In genomic region chr10:43854042-43854441, GRCh38 we compare ENCODE assay signal across 1 cellular context.
TF ChIP-seq lines count a peak whose summit lies in the region.

No MANE protein-coding gene starts in this region.

TF ChIP-seq in IMR-90, 13 proteins besides CTCF, POLR2A, EP300 and RAD21:
- TF ChIP-seq RFX5 (IDR thresholded peaks at IDR 0.05; ENCODE audit: low read depth, low read length): no peak
- TF ChIP-seq, protein P1, sequence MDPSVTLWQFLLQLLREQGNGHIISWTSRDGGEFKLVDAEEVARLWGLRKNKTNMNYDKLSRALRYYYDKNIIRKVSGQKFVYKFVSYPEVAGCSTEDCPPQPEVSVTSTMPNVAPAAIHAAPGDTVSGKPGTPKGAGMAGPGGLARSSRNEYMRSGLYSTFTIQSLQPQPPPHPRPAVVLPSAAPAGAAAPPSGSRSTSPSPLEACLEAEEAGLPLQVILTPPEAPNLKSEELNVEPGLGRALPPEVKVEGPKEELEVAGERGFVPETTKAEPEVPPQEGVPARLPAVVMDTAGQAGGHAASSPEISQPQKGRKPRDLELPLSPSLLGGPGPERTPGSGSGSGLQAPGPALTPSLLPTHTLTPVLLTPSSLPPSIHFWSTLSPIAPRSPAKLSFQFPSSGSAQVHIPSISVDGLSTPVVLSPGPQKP (IDR thresholded peaks at IDR 0.05; ENCODE audit: borderline replicate concordance, low read depth, low read length): no peak
- no peak for TF ChIP-seq CEBPB (IDR thresholded peaks at IDR 0.05; ENCODE audit: low read depth, low read length)
- TF ChIP-seq, protein P2, sequence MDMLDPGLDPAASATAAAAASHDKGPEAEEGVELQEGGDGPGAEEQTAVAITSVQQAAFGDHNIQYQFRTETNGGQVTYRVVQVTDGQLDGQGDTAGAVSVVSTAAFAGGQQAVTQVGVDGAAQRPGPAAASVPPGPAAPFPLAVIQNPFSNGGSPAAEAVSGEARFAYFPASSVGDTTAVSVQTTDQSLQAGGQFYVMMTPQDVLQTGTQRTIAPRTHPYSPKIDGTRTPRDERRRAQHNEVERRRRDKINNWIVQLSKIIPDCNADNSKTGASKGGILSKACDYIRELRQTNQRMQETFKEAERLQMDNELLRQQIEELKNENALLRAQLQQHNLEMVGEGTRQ (IDR thresholded peaks at IDR 0.05; ENCODE audit: low read depth, low read length): no peak
- TF ChIP-seq CHD1 (IDR thresholded peaks at IDR 0.05; ENCODE audit: low read depth, low read length): no peak
- TF ChIP-seq RCOR1 (IDR thresholded peaks at IDR 0.05; ENCODE audit: insufficient replicate concordance, low read length): no peak
- no peak for TF ChIP-seq SMC3 (IDR thresholded peaks at IDR 0.05; ENCODE audit: low read depth, low read length)
- TF ChIP-seq MXI1 (IDR thresholded peaks at IDR 0.05; ENCODE audit: borderline replicate concordance, low read depth, low read length): no peak
- no peak for TF ChIP-seq NFE2L2 (IDR thresholded peaks at IDR 0.05; ENCODE audit: low read depth, low read length)
- no peak for TF ChIP-seq FOS (IDR thresholded peaks at IDR 0.05; ENCODE audit: low read depth, low read length)
- no peak for TF ChIP-seq BHLHE40 (IDR thresholded peaks at IDR 0.05; ENCODE audit: low read depth, low read length)
- no peak for TF ChIP-seq MAFK (IDR thresholded peaks at IDR 0.05; ENCODE audit: low read depth, low read length)
- no peak for TF ChIP-seq MAZ (IDR thresholded peaks at IDR 0.05; ENCODE audit: borderline replicate concordance, low read depth, low read length)
